ENCODE assay signal across 1 cellular context in the genomic region with DNA sequence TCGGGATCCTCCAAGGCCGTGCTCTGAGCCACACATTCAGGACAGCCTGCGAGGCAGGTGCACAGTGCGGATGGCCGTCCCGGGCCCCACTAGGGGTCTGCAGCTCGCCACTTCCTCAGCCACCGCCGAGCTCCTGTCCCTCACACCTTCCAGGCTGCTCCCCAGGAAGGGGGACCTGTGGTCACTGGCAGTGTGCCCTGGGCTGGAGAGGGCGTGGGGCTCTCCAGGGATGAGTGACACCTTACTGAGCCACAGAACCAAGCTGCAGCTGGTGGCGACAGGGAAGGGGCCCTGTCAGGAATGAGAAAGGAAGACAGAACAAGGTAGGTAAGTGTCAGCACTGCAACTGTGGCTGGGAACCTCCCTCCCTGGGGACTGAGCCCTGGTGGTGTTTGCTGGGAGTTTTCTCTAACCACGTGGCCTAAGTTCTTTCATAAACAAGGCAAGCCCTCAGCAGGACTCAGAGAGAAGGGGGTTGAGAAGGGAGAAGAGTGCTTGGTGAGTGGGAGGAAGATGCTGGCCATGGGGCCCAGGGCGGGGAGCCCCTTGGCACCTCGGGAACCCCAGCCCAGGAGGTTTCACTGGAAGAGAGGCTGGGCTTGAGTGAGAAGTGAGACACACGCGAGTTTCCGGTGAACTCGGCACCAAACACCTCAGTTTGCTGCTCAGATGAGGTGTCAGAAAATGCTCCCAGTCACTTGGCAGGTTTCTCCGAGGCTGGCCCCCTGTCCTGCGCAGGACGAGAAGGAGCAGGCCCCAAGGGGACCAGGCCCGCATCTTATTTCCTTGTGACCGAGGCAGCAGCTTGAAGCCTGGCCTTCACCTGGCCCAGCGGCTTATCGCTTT.
TF ChIP-seq lines count a peak whose summit lies in the region.

No MANE protein-coding gene starts in this region.

TF ChIP-seq in HEK293T, 16 proteins besides CTCF, POLR2A, EP300 and RAD21 (continued from another document):
- TF ChIP-seq, protein P1, sequence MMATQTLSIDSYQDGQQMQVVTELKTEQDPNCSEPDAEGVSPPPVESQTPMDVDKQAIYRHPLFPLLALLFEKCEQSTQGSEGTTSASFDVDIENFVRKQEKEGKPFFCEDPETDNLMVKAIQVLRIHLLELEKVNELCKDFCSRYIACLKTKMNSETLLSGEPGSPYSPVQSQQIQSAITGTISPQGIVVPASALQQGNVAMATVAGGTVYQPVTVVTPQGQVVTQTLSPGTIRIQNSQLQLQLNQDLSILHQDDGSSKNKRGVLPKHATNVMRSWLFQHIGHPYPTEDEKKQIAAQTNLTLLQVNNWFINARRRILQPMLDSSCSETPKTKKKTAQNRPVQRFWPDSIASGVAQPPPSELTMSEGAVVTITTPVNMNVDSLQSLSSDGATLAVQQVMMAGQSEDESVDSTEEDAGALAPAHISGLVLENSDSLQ (IDR thresholded peaks at IDR 0.05) = 0 out of 2 replicates have a peak, but pooled peaks have one; percentile 12
TF ChIP-seq in HEK293T: peak in this region for 1.
